In the genomic region with DNA sequence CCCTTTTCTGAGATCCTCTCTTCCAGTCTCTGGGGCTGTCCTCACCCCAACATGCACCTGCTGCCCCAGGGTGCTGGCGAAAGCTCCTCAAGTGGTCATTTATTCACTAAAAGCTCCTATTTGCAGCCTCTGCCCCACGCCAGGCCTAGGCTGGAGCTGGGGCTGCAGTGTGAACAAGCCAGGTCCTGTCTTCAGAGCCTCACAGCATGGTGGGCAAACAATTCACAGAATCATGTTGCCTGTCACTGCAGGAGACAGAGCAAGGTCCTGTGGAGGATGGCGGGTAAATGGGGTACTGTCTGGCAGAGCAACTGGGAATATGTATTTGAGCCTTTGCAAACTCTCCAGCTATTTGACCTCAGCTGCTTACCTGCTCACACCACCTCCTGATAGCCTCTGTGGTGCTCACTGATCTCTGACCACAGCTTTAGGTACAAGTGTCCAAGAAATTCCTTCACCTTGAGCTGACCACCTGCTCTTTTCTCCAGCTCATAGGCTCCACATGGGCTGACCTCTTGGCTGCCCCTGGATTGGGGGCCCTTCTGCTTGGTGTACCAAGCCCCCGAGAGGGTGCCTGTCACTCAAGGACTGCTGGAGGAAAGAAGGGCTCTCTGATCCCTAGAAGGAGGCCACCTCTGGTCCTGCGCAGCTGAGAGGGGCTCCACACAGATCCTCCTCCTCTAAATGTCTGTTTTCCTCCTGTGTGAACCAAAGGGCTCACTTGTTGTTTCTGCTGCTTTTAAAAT, we compare ENCODE assay signal across 20 cellular contexts. TPM values are rescaled to one million over a fixed set of nuclear protein-coding genes. Genes with fewer than 3 reads are reported as not detected.
DNase-seq lines count a peak whose midpoint lies in the region; ATAC-seq and TF ChIP-seq lines count a peak whose summit lies in the region.
"Had no signal": no experiment of that assay in that cellular context is flagged by ENCODE, and none has a peak within 500 bp of the region (broad histone marks: within the 10 kb centered on the region; RNA-seq: fewer than 3 reads in every experiment).

No MANE protein-coding gene starts in this region.

- DNase-seq in MCF 10A (ENCODE audit: unreplicated experiment) (no peak), mammary epithelial cell (no peak), Panc1 (ENCODE audit: low read depth, low spot score) (no peak), endodermal cell (no peak), trophoblast cell (no peak), retina (no peak), NCI-H524 treated with DMSO at 0.1 percent for 48 hours (lab: John Stamatoyannopoulos, UW) (no peak), AML-193 (lab: John Stamatoyannopoulos, UW) (no peak)
- DNase-seq: CD8-positive, alpha-beta memory T cell; DMS79; GM23248; HCEC 1CT; Kasumi-1; MM.1S; NCI-H1092; NCI-H1436 treated with DMSO at 0.1 percent for 48 hours; NCI-H2081; NCI-H510A; NCI-H82 had no signal

- H2AFZ ChIP-seq in mammary epithelial cell (ENCODE audit: low read depth, low read length), result no peak overlapping the region
- no peak overlapping the region for H2AFZ ChIP-seq in trophoblast cell (ENCODE audit: insufficient read depth, low read length, poor library complexity)
- H2AFZ ChIP-seq: GM23248 had no signal

- no peaks in the 10 kb centered on the region for H3K9me3 Mint-ChIP-seq in MCF 10A (ENCODE audit: unreplicated experiment)
- no peaks in the 10 kb centered on the region for H3K9me3 Mint-ChIP-seq in endodermal cell
- H3K9me3 Mint-ChIP-seq: CD8-positive, alpha-beta memory T cell had no signal

- H2BK5ac ChIP-seq in trophoblast cell (ENCODE audit: low read depth, low read length, poor library complexity), result no peak overlapping the region

- H3K9ac ChIP-seq in mammary epithelial cell (ENCODE audit: insufficient read depth, low read length), result no peak overlapping the region
- no peak overlapping the region for H3K9ac ChIP-seq in endodermal cell (ENCODE audit: extremely low read depth, low read length, poor library complexity, severe bottlenecking)
- H3K9ac ChIP-seq in trophoblast cell (ENCODE audit: low read length), result no peak overlapping the region
- H3K9ac ChIP-seq: BLaER1 treated with 17β-estradiol and CSF1 and Interleukin-3, amounts not matched to agents 10 nM and 100 nM; GM23248 had no signal

- H3K79me2 ChIP-seq in mammary epithelial cell (ENCODE audit: insufficient read depth, low read length) (no peaks in the 10 kb centered on the region), trophoblast cell (ENCODE audit: control insufficient read depth, insufficient read depth, low read length, poor library complexity) (peaks cover 10% of the 10 kb centered on the region)

- no peak overlapping the region for H3K23ac ChIP-seq in trophoblast cell (ENCODE audit: low read length)

- H3K4me1 ChIP-seq in mammary epithelial cell (ENCODE audit: insufficient read depth, low read length) (peaks cover 37% of the 10 kb centered on the region), Panc1 (ENCODE audit: control insufficient read depth, insufficient read depth, low read length) (peaks cover 17% of the 10 kb centered on the region), endodermal cell (ENCODE audit: control insufficient read depth, insufficient read depth, low read length) (peaks cover 30% of the 10 kb centered on the region), trophoblast cell (ENCODE audit: control insufficient read depth in 1 of 2, insufficient read depth in 2 of 2, low read length in 2 of 2) (peaks cover 36% of the 10 kb centered on the region in 2 experiments)

- no peak for ATAC-seq in Panc1

- in situ Hi-C loops in mammary epithelial cell (cut with MboI; ENCODE audit: low sequenced_read_pairs in 2 of 2), result no loop called here
- in situ Hi-C loops in Panc1 (cut with HindIII; ENCODE audit: low pct_unique_long_range_greater_than_20kb, low sequenced_read_pairs), result no loop called here

- H3K27ac Mint-ChIP-seq in MCF 10A (ENCODE audit: low read depth, unreplicated experiment) (peak overlapping the region; percentile 23), endodermal cell (peak overlapping the region; percentile 18)
- H3K27ac Mint-ChIP-seq: CD8-positive, alpha-beta memory T cell had no signal

- CTCF ChIA-PET in MCF 10A (lab: Yijun Ruan, JAX), result interaction anchor here (0.5 to 2.3 kb wide), 6 partner anchors 24 to 676 kb away, joined by 3 to 8 read pairs (median 4); no protein-coding TSS in a partner anchor
- CTCF ChIA-PET in mammary epithelial cell (lab: Charles Lee; ENCODE audit: low non-redundant PET), result no interaction called here
- CTCF ChIA-PET in Panc1 (lab: Charles Lee), result interaction anchor here (0.6 kb wide), 1 partner anchor 136 kb away, joined by 4 read pairs; no protein-coding TSS in a partner anchor

- H3K27me3 ChIP-seq in mammary epithelial cell (ENCODE audit: insufficient read depth, low read length), result no peaks in the 10 kb centered on the region
- no peaks in the 10 kb centered on the region for H3K27me3 ChIP-seq in Panc1 (ENCODE audit: control insufficient read depth, insufficient read depth, low read length)
- H3K27me3 ChIP-seq in endodermal cell (ENCODE audit: control insufficient read depth, insufficient read depth, low read length, poor library complexity, severe bottlenecking), result no peaks in the 10 kb centered on the region
- H3K27me3 ChIP-seq in trophoblast cell (ENCODE audit: insufficient read depth, low read length), result no peaks in the 10 kb centered on the region
- H3K27me3 ChIP-seq: BLaER1 treated with 17β-estradiol and CSF1 and Interleukin-3, amounts not matched to agents 10 nM and 100 nM had no signal

- H3K4ac ChIP-seq in trophoblast cell (ENCODE audit: low read depth, low read length), result no peak overlapping the region

- H4K91ac ChIP-seq in trophoblast cell (ENCODE audit: low read depth, low read length), result peak overlapping the region; percentile 100

- intact Hi-C loops in MCF 10A (cut with micrococcal nuclease), result no loop called here
- intact Hi-C loops in mammary epithelial cell (cut with micrococcal nuclease), result no loop called here
- intact Hi-C loops in Panc1 (cut with micrococcal nuclease; ENCODE audit: unreplicated experiment), result no loop called here

- no peak overlapping the region for H3K4me3 ChIP-seq in mammary epithelial cell (replicated peaks in 1 of 3; ENCODE audit: insufficient read depth in 1 of 3, low read depth in 2 of 3, low read length in 3 of 3)
- no peak overlapping the region for H3K4me3 ChIP-seq in Panc1 (ENCODE audit: low read depth in 2 of 2, low read length in 2 of 2)
- H3K4me3 ChIP-seq in endodermal cell (ENCODE audit: low read length), result no peak overlapping the region
- H3K4me3 ChIP-seq in trophoblast cell (ENCODE audit: low read depth, low read length), result no peak overlapping the region
- H3K4me3 ChIP-seq: BLaER1 treated with 17β-estradiol and CSF1 and Interleukin-3, amounts not matched to agents 10 nM and 100 nM; GM23248 had no signal

- dilution Hi-C loops in mammary epithelial cell (cut with HindIII; ENCODE audit: low sequenced_read_pairs), result no loop called here

- POLR2A ChIA-PET in MCF 10A (lab: Yijun Ruan, JAX) (interaction anchor here (1.5 to 5.0 kb wide), 2 partner anchors 10 to 13 kb away, joined by 8 to 36 read pairs; no protein-coding TSS in a partner anchor), Panc1 (lab: Charles Lee) (no interaction called here)

- peak overlapping the region; percentile 45 for H2BK120ac ChIP-seq in trophoblast cell (ENCODE audit: insufficient read depth, low read length, poor library complexity)

- peak overlapping the region; percentile 53 for H2BK12ac ChIP-seq in trophoblast cell (ENCODE audit: low read length)

- H3K79me1 ChIP-seq in trophoblast cell (ENCODE audit: low read length), result peaks cover 46% of the 10 kb centered on the region

- TF ChIP-seq CTCF in MCF 10A (IDR thresholded peaks at IDR 0.05; ENCODE audit: unreplicated experiment) (no peak), mammary epithelial cell (conservative IDR thresholded peaks at IDR 0.05 in 1 of 2, IDR thresholded peaks at IDR 0.05 in 1 of 2; ENCODE audit: extremely low read depth in 1 of 2, insufficient read depth in 1 of 2, low read depth in 1 of 2, low read length in 2 of 2) (no peak), Panc1 (IDR thresholded peaks at IDR 0.05) (no peak), endodermal cell (conservative IDR thresholded peaks at IDR 0.05) (no peak)

- H3K27me3 Mint-ChIP-seq in MCF 10A (ENCODE audit: insufficient read depth, unreplicated experiment) (no peaks in the 10 kb centered on the region), endodermal cell (ENCODE audit: insufficient read depth) (no peaks in the 10 kb centered on the region)

- H3K4me3 Mint-ChIP-seq in MCF 10A (ENCODE audit: unreplicated experiment) (no peak overlapping the region), endodermal cell (no peak overlapping the region)

- H4K20me1 ChIP-seq in mammary epithelial cell (ENCODE audit: insufficient read depth, low read length), result no peaks in the 10 kb centered on the region
- H4K20me1 ChIP-seq: BLaER1 treated with 17β-estradiol and CSF1 and Interleukin-3, amounts not matched to agents 10 nM and 100 nM had no signal

- H3K4me2 ChIP-seq in mammary epithelial cell (ENCODE audit: insufficient read depth, low read depth, low read length), result no peak overlapping the region
- H3K4me2 ChIP-seq in trophoblast cell (ENCODE audit: low read length), result no peak overlapping the region
- H3K4me2 ChIP-seq: BLaER1 treated with 17β-estradiol and CSF1 and Interleukin-3, amounts not matched to agents 10 nM and 100 nM had no signal

- no peak overlapping the region for H4K8ac ChIP-seq in trophoblast cell (ENCODE audit: low read depth, low read length)

- no peak overlapping the region for H3K18ac ChIP-seq in trophoblast cell (ENCODE audit: low read length)

- H3K36me3 Mint-ChIP-seq in MCF 10A (ENCODE audit: insufficient read depth, unreplicated experiment) (peaks cover 5% of the 10 kb centered on the region), endodermal cell (ENCODE audit: low read depth) (no peaks in the 10 kb centered on the region)
- H3K36me3 Mint-ChIP-seq: CD8-positive, alpha-beta memory T cell had no signal

- H3K14ac ChIP-seq in trophoblast cell (ENCODE audit: low read length), result no peak overlapping the region

- no peak overlapping the region for H4K12ac ChIP-seq in trophoblast cell (ENCODE audit: low read depth, low read length)

- H3K9me3 ChIP-seq in mammary epithelial cell (replicated peaks; ENCODE audit: insufficient read depth, low read length) (no peaks in the 10 kb centered on the region), Panc1 (ENCODE audit: control insufficient read depth, insufficient read depth, low read depth, low read length) (no peaks in the 10 kb centered on the region), endodermal cell (ENCODE audit: control insufficient read depth, low read length) (no peaks in the 10 kb centered on the region), trophoblast cell (ENCODE audit: insufficient read depth, low read depth, low read length) (peaks cover 3% of the 10 kb centered on the region)
- H3K9me3 ChIP-seq: BLaER1 treated with 17β-estradiol and CSF1 and Interleukin-3, amounts not matched to agents 10 nM and 100 nM had no signal

- no TSS peak for BruUV-seq in MCF 10A (replicated peaks; lab: Mats Ljungman, UMichigan)
- BruUV-seq in mammary epithelial cell (replicated peaks; lab: Mats Ljungman, UMichigan), result no TSS peak
- no TSS peak for BruUV-seq in Panc1 (replicated peaks; lab: Mats Ljungman, UMichigan)

- WGBS in mammary epithelial cell (ENCODE audit: low coverage, missing lambda C conversion rate), result 94% methylated on average over 5 of the region's 5 CpGs
- 89 to 90% methylated on average over 3 to 5 of the region's 5 CpGs for WGBS in endodermal cell (ENCODE audit: insufficient coverage in 1 of 2, insufficient read length in 1 of 2), 2 experiments
- WGBS in trophoblast cell (ENCODE audit: extremely low coverage, insufficient coverage, insufficient read length), result no CpG with 5 or more reads among the region's 5 CpGs

- H2AK5ac ChIP-seq in trophoblast cell (ENCODE audit: low read length), result no peak overlapping the region

- no peak overlapping the region for H3K27ac ChIP-seq in mammary epithelial cell (ENCODE audit: insufficient read depth, low read depth, low read length)
- H3K27ac ChIP-seq in Panc1 (ENCODE audit: low read length), result peak overlapping the region; percentile 59
- H3K27ac ChIP-seq in endodermal cell (ENCODE audit: low read depth, low read length), result no peak overlapping the region
- H3K27ac ChIP-seq in trophoblast cell (ENCODE audit: low read depth, low read length), result no peak overlapping the region
- H3K27ac ChIP-seq: BLaER1 treated with 17β-estradiol and CSF1 and Interleukin-3, amounts not matched to agents 10 nM and 100 nM; GM23248 had no signal

- H3K4me1 Mint-ChIP-seq in MCF 10A (ENCODE audit: insufficient read depth, unreplicated experiment), result peaks cover 62% of the 10 kb centered on the region
- H3K4me1 Mint-ChIP-seq in endodermal cell, result peaks cover 35% of the 10 kb centered on the region
- H3K4me1 Mint-ChIP-seq: CD8-positive, alpha-beta memory T cell had no signal

- H3K36me3 ChIP-seq in mammary epithelial cell (ENCODE audit: insufficient read depth, low read length), result no peaks in the 10 kb centered on the region
- no peaks in the 10 kb centered on the region for H3K36me3 ChIP-seq in Panc1 (ENCODE audit: control insufficient read depth, insufficient read depth, low read length)
- no peaks in the 10 kb centered on the region for H3K36me3 ChIP-seq in endodermal cell (ENCODE audit: control insufficient read depth, insufficient read depth, low read length)
- H3K36me3 ChIP-seq in trophoblast cell (ENCODE audit: control insufficient read depth in 1 of 2, insufficient read depth in 2 of 2, low read length in 2 of 2), result no peaks in the 10 kb centered on the region
- H3K36me3 ChIP-seq: BLaER1 treated with 17β-estradiol and CSF1 and Interleukin-3, amounts not matched to agents 10 nM and 100 nM had no signal

RNA-seq across cellular contexts. Expression of a gene that starts 35.6 kb away (rescaled TPM):
- total RNA-seq in MCF 10A (2022) (92.6 and 137 TPM in 2 replicates), mammary epithelial cell (100 to 1,000 TPM; 116 to 144 TPM), Panc1 (2021; ENCODE audit: unreplicated experiment) (146 TPM), endodermal cell (100 to 1,000 TPM; 109 to 153 TPM)
- 47.5 TPM for polyA plus RNA-seq in mammary epithelial cell
- 86.1 TPM for polyA minus RNA-seq in mammary epithelial cell
- polyA plus RNA-seq in Panc1 (2012; ENCODE audit: insufficient read length), result 73.2 TPM
- 59.2 TPM for polyA plus RNA-seq in endodermal cell (2013, experiment 1 of 2)
- polyA plus RNA-seq in endodermal cell (2013, experiment 2 of 2), result 56.9 TPM
- 83.2 and 85.9 TPM in 2 replicates for polyA plus RNA-seq in trophoblast cell (2013)
- total RNA-seq: CD8-positive, alpha-beta memory T cell had no signal
